ENCODE assay signal across 1 cellular context in genomic region chr15:66633346-66633745, GRCh38.
TF ChIP-seq lines count a peak whose summit lies in the region.

No MANE protein-coding gene starts in this region.

TF ChIP-seq in H1, 55 proteins besides CTCF, POLR2A, EP300 and RAD21:
- no peak for TF ChIP-seq TBP (IDR thresholded peaks at IDR 0.05; ENCODE audit: low read depth, low read length)
- TF ChIP-seq TAF7 (optimal IDR thresholded peaks at IDR 0.05; ENCODE audit: borderline replicate concordance, low read depth, low read length), result no peak
- TF ChIP-seq GABPA (IDR thresholded peaks at IDR 0.05; ENCODE audit: borderline replicate concordance, insufficient read depth, low read length), result no peak
- no peak for TF ChIP-seq BCL11A (IDR thresholded peaks at IDR 0.05; ENCODE audit: low read depth in 2 of 2, low read length in 2 of 2)
- no peak for TF ChIP-seq SP1 (IDR thresholded peaks at IDR 0.05; ENCODE audit: low read depth, low read length)
- TF ChIP-seq SIX5 (IDR thresholded peaks at IDR 0.05; ENCODE audit: low read depth, low read length), result no peak
- TF ChIP-seq HDAC6 (IDR thresholded peaks at IDR 0.05; ENCODE audit: low read depth, low read length), result no peak
